In the genomic region with DNA sequence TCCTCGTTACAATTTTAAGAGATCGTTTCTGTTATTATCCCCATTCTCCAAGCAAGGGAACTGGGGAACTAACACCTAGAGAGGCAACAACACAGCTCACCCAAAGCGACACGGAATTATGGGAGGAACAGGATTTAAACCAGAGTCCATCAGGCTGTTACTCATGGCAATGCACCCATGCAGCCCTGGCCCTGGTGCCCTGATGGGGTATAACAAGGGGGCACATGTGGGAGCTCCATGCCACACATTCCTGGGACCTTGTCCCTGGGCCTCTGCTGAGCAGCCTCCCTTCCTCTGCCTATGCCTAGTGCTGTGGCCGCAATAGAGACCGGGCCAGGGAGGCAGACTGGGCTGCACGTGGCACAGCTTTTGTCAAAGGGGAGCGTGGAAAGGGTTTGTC, we compare ENCODE assay signal across 19 cellular contexts. TPM values are rescaled to one million over a fixed set of nuclear protein-coding genes. Genes with fewer than 3 reads are reported as not detected.
DNase-seq lines count a peak whose midpoint lies in the region; ATAC-seq and TF ChIP-seq lines count a peak whose summit lies in the region.
"Had no signal": no experiment of that assay in that cellular context is flagged by ENCODE, and none has a peak within 500 bp of the region (broad histone marks: within the 10 kb centered on the region; RNA-seq: fewer than 3 reads in every experiment).

No MANE protein-coding gene starts in this region.

- peaks cover 60% of the 10 kb centered on the region for H3K36me3 ChIP-seq in left ventricle myocardium inferior
- H3K36me3 ChIP-seq in osteoblast (ENCODE audit: insufficient read depth, low read length), result no peaks in the 10 kb centered on the region
- H3K36me3 ChIP-seq: HAP-1 had no signal

- TF ChIP-seq CTCF in left ventricle myocardium inferior (IDR thresholded peaks at IDR 0.05; ENCODE audit: borderline replicate concordance) (no peak), osteoblast (IDR thresholded peaks at IDR 0.05; ENCODE audit: extremely low read depth, low read depth, low read length) (no peak)

- H3K27me3 ChIP-seq in left ventricle myocardium inferior (ENCODE audit: low read depth) (no peaks in the 10 kb centered on the region), osteoblast (ENCODE audit: insufficient read depth, low read length) (no peaks in the 10 kb centered on the region)
- H3K27me3 ChIP-seq: BLaER1 had no signal

- H3K27ac ChIP-seq in left ventricle myocardium inferior (replicated peaks), result no peak overlapping the region
- peak overlapping the region; percentile 39 for H3K27ac ChIP-seq in cingulate gyrus (ENCODE audit: low read depth, low read length)
- no peak overlapping the region for H3K27ac ChIP-seq in osteoblast (ENCODE audit: low read depth, low read length)
- H3K27ac ChIP-seq: 22Rv1, BLaER1, C4-2B had no signal

- no peak overlapping the region for H3K4me3 ChIP-seq in left ventricle myocardium inferior
- H3K4me3 ChIP-seq in osteoblast (ENCODE audit: insufficient read depth, low read length), result no peak overlapping the region
- H3K4me3 ChIP-seq: BLaER1, GM12878, HAP-1 had no signal

- ATAC-seq in Right ventricle myocardium superior (ENCODE audit: poor library complexity), result no peak
- ATAC-seq in GM18870 (IDR thresholded peaks at IDR 0.05; ENCODE audit: unreplicated experiment), result no peak
- ATAC-seq in GM19023 (IDR thresholded peaks at IDR 0.05; ENCODE audit: unreplicated experiment), result no peak
- ATAC-seq: GM12878 had no signal

- intact Hi-C loops in left ventricle myocardium inferior (cut with micrococcal nuclease) (no loop called here), Right ventricle myocardium superior (cut with DNase I) (no loop called here)

- H3K4me2 ChIP-seq in osteoblast (ENCODE audit: insufficient read depth, low read length), result no peak overlapping the region
- H3K4me2 ChIP-seq: BLaER1 had no signal

- no peaks in the 10 kb centered on the region for H3K79me2 ChIP-seq in osteoblast (ENCODE audit: insufficient read depth, low read length)

- H4K20me1 ChIP-seq in osteoblast (ENCODE audit: insufficient read depth, low read length), result no peaks in the 10 kb centered on the region
- H4K20me1 ChIP-seq: BLaER1 had no signal

- H3K4me1 ChIP-seq in left ventricle myocardium inferior (no peaks in the 10 kb centered on the region), osteoblast (ENCODE audit: insufficient read depth, low read length) (no peaks in the 10 kb centered on the region)
- H3K4me1 ChIP-seq: BLaER1, HAP-1 had no signal

- H3K9me3 ChIP-seq in left ventricle myocardium inferior (replicated peaks) (no peaks in the 10 kb centered on the region), osteoblast (ENCODE audit: low read depth, low read length) (no peaks in the 10 kb centered on the region)
- H3K9me3 ChIP-seq: BLaER1, HAP-1 had no signal

- no peak overlapping the region for H2AFZ ChIP-seq in osteoblast (ENCODE audit: low read length)

- DNase-seq in left ventricle myocardium inferior (peak; percentile 8), Right ventricle myocardium superior (no peak), osteoblast (ENCODE audit: insufficient read length, low spot score, missing footprints) (peak; percentile 81)
- DNase-seq: CD4-positive, alpha-beta T cell; CD8-positive, alpha-beta memory T cell; DMS 273 treated with DMSO at 0.1 percent for 48 hours; DMS79; EL; GDM1; GOT3 had no signal

RNA-seq across cellular contexts. Expression of a gene that starts 13.3 kb away (rescaled TPM):
- total RNA-seq in left ventricle myocardium inferior (0.47 TPM), Right ventricle myocardium superior (not detected), osteoblast (not detected in 2 replicates)
- total RNA-seq: B cell; CD4-positive, alpha-beta T cell; CD8-positive, alpha-beta memory T cell had no signal
